Comparison of ENCODE assay signal across 14 cellular contexts in genomic region chr22:39490966-39491680, GRCh38. TPM values are rescaled to one million over a fixed set of nuclear protein-coding genes. Genes with fewer than 3 reads are reported as not detected.
DNase-seq lines count a peak whose midpoint lies in the region; ATAC-seq, FAIRE-seq and TF ChIP-seq lines count a peak whose summit lies in the region.
"Had no signal": no experiment of that assay in that cellular context is flagged by ENCODE, and none has a peak within 500 bp of the region (broad histone marks: within the 10 kb centered on the region; RNA-seq: fewer than 3 reads in every experiment).

No MANE protein-coding gene starts in this region.

- FAIRE-seq in kidney (lab: Jason Lieb, UNC) = no peak

- TF ChIP-seq CTCF in HEK293 (tag by site-specific recombination; IDR thresholded peaks at IDR 0.05) (no peak), kidney (IDR thresholded peaks at IDR 0.05; ENCODE audit: borderline replicate concordance, extremely low read depth, insufficient read depth) (no peak)

- H3K4me1 ChIP-seq in BLaER1 (peaks cover 31% of the 10 kb centered on the region), HEK293 (ENCODE audit: control insufficient read depth, insufficient read depth, low read length) (no peaks in the 10 kb centered on the region), kidney (ENCODE audit: control insufficient read depth in 1 of 2, insufficient read depth in 1 of 2, low read depth in 1 of 2, low read length in 2 of 2) (peaks cover 2 to 4% of the 10 kb centered on the region in 2 donors)

- H3K9me3 Mint-ChIP-seq in stimulated activated memory B cell treated with anti-CD40 and anti-IgM and Interleukin-4, amounts not matched to agents 10 μg/mL and 1 μg/mL and 100 μg/mL, for 72 hours = no peaks in the 10 kb centered on the region
- H3K9me3 Mint-ChIP-seq: CD8-positive, alpha-beta T cell; IgD-negative memory B cell had no signal

- H3K4me3 Mint-ChIP-seq in stimulated activated memory B cell treated with anti-CD40 and anti-IgM and Interleukin-4, amounts not matched to agents 10 μg/mL and 1 μg/mL and 100 μg/mL, for 72 hours = no peak overlapping the region
- H3K4me3 Mint-ChIP-seq: CD8-positive, alpha-beta T cell; IgD-negative memory B cell had no signal

- POLR2A ChIA-PET in HEK293 (lab: Yijun Ruan, JAX) = interaction anchor here (0.8 to 2.3 kb wide), 8 partner anchors 9 to 553 kb away, joined by 3 to 23 read pairs (median 4); partner anchors contain the start of genes ATF4 and MIEF1

- H3K27ac ChIP-seq in BLaER1 (no peak overlapping the region), HEK293 (ENCODE audit: extremely low read depth, low read depth, low read length) (no peak overlapping the region), kidney (ENCODE audit: low read depth in 2 of 2, low read length in 2 of 2) (no peak overlapping the region)

- ATAC-seq in stimulated activated memory B cell treated with anti-CD40 and anti-IgM and Interleukin-4, amounts not matched to agents 10 μg/mL and 1 μg/mL and 100 μg/mL, for 72 hours = no peak
- no peak for ATAC-seq in sciatic nerve
- ATAC-seq in HG03571 (IDR thresholded peaks at IDR 0.05; ENCODE audit: unreplicated experiment) = no peak

- H3K9me3 ChIP-seq in BLaER1 (no peaks in the 10 kb centered on the region), HEK293 (ENCODE audit: control insufficient read depth, insufficient read depth, low read depth, low read length) (no peaks in the 10 kb centered on the region), kidney (ENCODE audit: control insufficient read depth in 1 of 2, low read length in 2 of 2) (no peaks in the 10 kb centered on the region)

- H3K4me3 ChIP-seq in BLaER1 (no peak overlapping the region), HEK293 (ENCODE audit: low read depth, low read length) (no peak overlapping the region), kidney (ENCODE audit: low read length in 2 of 2) (no peak overlapping the region)

- peak overlapping the region; percentile 22 for H3K27ac Mint-ChIP-seq in stimulated activated memory B cell treated with anti-CD40 and anti-IgM and Interleukin-4, amounts not matched to agents 10 μg/mL and 1 μg/mL and 100 μg/mL, for 72 hours
- H3K27ac Mint-ChIP-seq: CD8-positive, alpha-beta T cell had no signal

- H3K27me3 Mint-ChIP-seq in stimulated activated memory B cell treated with anti-CD40 and anti-IgM and Interleukin-4, amounts not matched to agents 10 μg/mL and 1 μg/mL and 100 μg/mL, for 72 hours = no peaks in the 10 kb centered on the region
- H3K27me3 Mint-ChIP-seq: IgD-negative memory B cell had no signal

- H4K20me1 ChIP-seq in BLaER1 = no peaks in the 10 kb centered on the region

- H3K4me2 ChIP-seq in BLaER1 = peak overlapping the region; percentile 76

- peak; percentile 77 for DNase-seq in kidney
- DNase-seq in NCI-H2171 (lab: John Stamatoyannopoulos, UW) = no peak
- DNase-seq in sciatic nerve (ENCODE audit: low spot score) = no peak
- DNase-seq: ACHN, COR-L47, GF-D8, KG1 had no signal

- CTCF ChIA-PET in HEK293 (lab: Yijun Ruan, JAX) = interaction anchor here (0.6 to 10.7 kb wide), 7 partner anchors 8 to 148 kb away, joined by 3 to 380 read pairs (median 3); partner anchors contain the start of gene RPS19BP1

- H3K27me3 ChIP-seq in BLaER1 = no peaks in the 10 kb centered on the region

- H3K9ac ChIP-seq in BLaER1 (no peak overlapping the region), kidney (ENCODE audit: low read length in 2 of 2) (no peak overlapping the region)

- peaks cover 16% of the 10 kb centered on the region for H3K36me3 ChIP-seq in BLaER1
- peaks cover 0 to 8% of the 10 kb centered on the region in 2 experiments; a peak in 2 of 3 replicates for H3K36me3 ChIP-seq in HEK293 (ENCODE audit: control insufficient read depth in 2 of 2, insufficient read depth in 1 of 2, low read length in 2 of 2)
- no peaks in the 10 kb centered on the region for H3K36me3 ChIP-seq in kidney (ENCODE audit: control insufficient read depth in 1 of 2, insufficient read depth in 2 of 2, low read length in 2 of 2)

- H3K36me3 Mint-ChIP-seq in stimulated activated memory B cell treated with anti-CD40 and anti-IgM and Interleukin-4, amounts not matched to agents 10 μg/mL and 1 μg/mL and 100 μg/mL, for 72 hours = peaks cover 6% of the 10 kb centered on the region
- H3K36me3 Mint-ChIP-seq: CD14-positive monocyte; CD8-positive, alpha-beta T cell had no signal

- H3K4me1 Mint-ChIP-seq in stimulated activated memory B cell treated with anti-CD40 and anti-IgM and Interleukin-4, amounts not matched to agents 10 μg/mL and 1 μg/mL and 100 μg/mL, for 72 hours = peaks cover 51% of the 10 kb centered on the region

- intact Hi-C loops in kidney (cut with DNase I) (no loop called here), sciatic nerve (cut with DNase I) (no loop called here)

TF ChIP-seq in HEK293, 187 proteins besides CTCF, POLR2A, EP300 and RAD21:
- TF ChIP-seq, protein P1, sequence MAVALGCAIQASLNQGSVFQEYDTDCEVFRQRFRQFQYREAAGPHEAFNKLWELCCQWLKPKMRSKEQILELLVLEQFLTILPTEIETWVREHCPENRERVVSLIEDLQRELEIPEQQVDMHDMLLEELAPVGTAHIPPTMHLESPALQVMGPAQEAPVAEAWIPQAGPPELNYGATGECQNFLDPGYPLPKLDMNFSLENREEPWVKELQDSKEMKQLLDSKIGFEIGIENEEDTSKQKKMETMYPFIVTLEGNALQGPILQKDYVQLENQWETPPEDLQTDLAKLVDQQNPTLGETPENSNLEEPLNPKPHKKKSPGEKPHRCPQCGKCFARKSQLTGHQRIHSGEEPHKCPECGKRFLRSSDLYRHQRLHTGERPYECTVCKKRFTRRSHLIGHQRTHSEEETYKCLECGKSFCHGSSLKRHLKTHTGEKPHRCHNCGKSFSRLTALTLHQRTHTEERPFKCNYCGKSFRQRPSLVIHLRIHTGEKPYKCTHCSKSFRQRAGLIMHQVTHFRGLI (tag by site-specific recombination; IDR thresholded peaks at IDR 0.05) = no peak
- TF ChIP-seq, protein P2, sequence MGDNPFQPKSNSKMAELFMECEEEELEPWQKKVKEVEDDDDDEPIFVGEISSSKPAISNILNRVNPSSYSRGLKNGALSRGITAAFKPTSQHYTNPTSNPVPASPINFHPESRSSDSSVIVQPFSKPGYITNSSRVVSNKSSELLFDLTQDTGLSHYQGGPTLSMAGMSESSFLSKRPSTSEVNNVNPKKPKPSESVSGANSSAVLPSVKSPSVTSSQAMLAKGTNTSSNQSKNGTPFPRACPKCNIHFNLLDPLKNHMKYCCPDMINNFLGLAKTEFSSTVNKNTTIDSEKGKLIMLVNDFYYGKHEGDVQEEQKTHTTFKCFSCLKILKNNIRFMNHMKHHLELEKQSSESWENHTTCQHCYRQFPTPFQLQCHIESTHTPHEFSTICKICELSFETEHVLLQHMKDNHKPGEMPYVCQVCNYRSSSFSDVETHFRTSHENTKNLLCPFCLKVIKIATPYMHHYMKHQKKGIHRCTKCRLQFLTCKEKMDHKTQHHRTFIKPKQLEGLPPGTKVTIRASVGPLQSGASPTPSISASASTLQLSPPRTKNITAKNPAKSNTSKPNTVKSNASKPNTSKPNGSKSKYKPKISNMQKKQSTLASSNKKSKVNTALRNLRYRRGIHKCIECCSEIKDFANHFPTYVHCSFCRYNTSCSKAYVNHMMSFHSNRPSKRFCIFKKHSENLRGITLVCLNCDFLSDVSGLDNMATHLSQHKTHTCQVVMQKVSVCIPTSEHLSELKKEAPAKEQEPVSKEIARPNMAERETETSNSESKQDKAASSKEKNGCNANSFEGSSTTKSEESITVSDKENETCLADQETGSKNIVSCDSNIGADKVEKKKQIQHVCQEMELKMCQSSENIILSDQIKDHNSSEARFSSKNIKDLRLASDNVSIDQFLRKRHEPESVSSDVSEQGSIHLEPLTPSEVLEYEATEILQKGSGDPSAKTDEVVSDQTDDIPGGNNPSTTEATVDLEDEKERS (tag by site-specific recombination; IDR thresholded peaks at IDR 0.05) = no peak
- TF ChIP-seq ZNF221 (tag by site-specific recombination; IDR thresholded peaks at IDR 0.05; ENCODE audit: borderline replicate concordance) (no peak), ZNF645 (tag by site-specific recombination; IDR thresholded peaks at IDR 0.05) (no peak), GLIS2 (tag by site-specific recombination; IDR thresholded peaks at IDR 0.05) (peak; percentile 37; the same call in 1 of the 2 replicates), ZNF747 (tag by site-specific recombination; IDR thresholded peaks at IDR 0.05) (no peak), ZNF366 (tag by site-specific recombination; conservative IDR thresholded peaks at IDR 0.05) (no peak), ZNF23 (tag by site-specific recombination; IDR thresholded peaks at IDR 0.05; ENCODE audit: borderline replicate concordance) (no peak)

RNA-seq across cellular contexts. Expression of gene MIEF1, which starts 11.0 kb away (rescaled TPM):
- total RNA-seq in kidney (27.9 TPM), sciatic nerve (19.0 TPM)
- polyA plus RNA-seq in kidney (ENCODE audit: insufficient read depth, low read depth, low replicate concordance) = 13.0 TPM

RNA-seq across cellular contexts. Expression of gene ATF4, which starts 29.2 kb away (rescaled TPM):
- total RNA-seq in kidney = 261 TPM
- 293 TPM for polyA plus RNA-seq in kidney (ENCODE audit: insufficient read depth, low read depth, low replicate concordance)
- 319 TPM for total RNA-seq in sciatic nerve

RNA-seq across cellular contexts. Expression of gene MGAT3, which starts 34.3 kb away (rescaled TPM):
- total RNA-seq in kidney = 5.4 TPM
- polyA plus RNA-seq in kidney (ENCODE audit: insufficient read depth, low read depth, low replicate concordance) = 2.7 TPM
- total RNA-seq in sciatic nerve = 56.5 TPM
- polyA plus RNA-seq: CD14-positive monocyte had no signal

RNA-seq across cellular contexts. Expression of gene RPS19BP1, which starts 41.4 kb away (rescaled TPM):
- total RNA-seq in kidney (51.8 TPM), sciatic nerve (58.2 TPM)
- polyA plus RNA-seq in kidney (ENCODE audit: insufficient read depth, low read depth, low replicate concordance) = 180 TPM
